ENCODE assay signal across 21 cellular contexts in genomic region chr3:4174760-4175159, GRCh38.
DNase-seq lines count a peak whose midpoint lies in the region; FAIRE-seq and TF ChIP-seq lines count a peak whose summit lies in the region.
"Had no signal": no experiment of that assay in that cellular context is flagged by ENCODE, and none has a peak within 500 bp of the region (broad histone marks: within the 10 kb centered on the region; RNA-seq: fewer than 3 reads in every experiment).

No MANE protein-coding gene starts in this region.

- CTCF ChIA-PET in H1 (lab: Charles Lee; ENCODE audit: partially characterized antibody), result interaction anchor here (0.9 to 1.2 kb wide), 3 partner anchors 24 to 97 kb away, joined by 3 to 6 read pairs (median 3); no protein-coding TSS in a partner anchor

- no peak overlapping the region for H3K27ac ChIP-seq in H1 (ENCODE audit: low read depth, low read length)
- no peak overlapping the region for H3K27ac ChIP-seq in neuronal stem cell (replicated peaks; ENCODE audit: low read length)
- H3K27ac ChIP-seq: SK-N-MC had no signal

- no peak for FAIRE-seq in H1 (lab: Jason Lieb, UNC)
- FAIRE-seq: D721Med, GM18507 had no signal

- H4K8ac ChIP-seq in H1 (ENCODE audit: extremely low read depth, insufficient read depth, low read length) (0 out of 2 replicates have a peak overlapping the region, but pooled peaks have one; percentile 25), neuronal stem cell (ENCODE audit: low read depth, low read length) (no peak overlapping the region)

- DNase-seq in NCI-H1417 (lab: John Stamatoyannopoulos, UW) (peak in 2 of 3 experiments; percentile 1 to 2), NCI-H1417 treated with DMSO at 0.1 percent for 48 hours (lab: John Stamatoyannopoulos, UW) (no peak), ELF-1 (ENCODE audit: low read depth, low spot score) (peak; percentile 34), H1 (ENCODE audit: low read depth in 1 of 2, low spot score in 2 of 2) (no peak), neuronal stem cell (ENCODE audit: low spot score) (no peak), GM03348 (ENCODE audit: low spot score) (no peak), erythroblast (lab: John Stamatoyannopoulos, UW) (no peak)
- DNase-seq: AML-193, DND-41, Karpas-422, MV-4-11, NCI-H1105 treated with DMSO at 0.1 percent for 48 hours, NCI-H1694 treated with DMSO at 0.1 percent for 48 hours, NCI-H2081 treated with DMSO at 0.1 percent for 48 hours, NCI-H510A treated with DMSO at 0.1 percent for 48 hours, Right ventricle myocardium superior, SW 1271, T-helper 2 cell had no signal

- no peaks in the 10 kb centered on the region for H3K79me2 ChIP-seq in H1 (ENCODE audit: control insufficient read depth in 1 of 2, insufficient read depth in 2 of 2, low read length in 2 of 2)

- TF ChIP-seq RAD21 in H1 (IDR thresholded peaks at IDR 0.05 in 1 of 2, conservative IDR thresholded peaks at IDR 0.05 in 1 of 2; ENCODE audit: low read depth in 2 of 2, low read length in 2 of 2), result no peak

- no peak overlapping the region for H3K14ac ChIP-seq in H1 (ENCODE audit: insufficient read length)
- no peak overlapping the region for H3K14ac ChIP-seq in neuronal stem cell (ENCODE audit: low read length)

- H3K4me3 ChIP-seq in H1 (ENCODE audit: extremely low read depth in 1 of 4, insufficient read depth in 2 of 4, low read depth in 3 of 4, low read length in 4 of 4) (no peak overlapping the region), neuronal stem cell (ENCODE audit: low read length in 2 of 2) (no peak overlapping the region)
- H3K4me3 ChIP-seq: SK-N-MC had no signal

- 79% methylated on average over 6 of the region's 6 CpGs; no CpG with 5 or more reads in 1 of the 2 experiments for WGBS in H1 (ENCODE audit: extremely low coverage in 1 of 2, insufficient coverage in 1 of 2, insufficient read length in 1 of 2, insufficient replicate concordance in 2 of 2, low coverage in 1 of 2, low lambda C conversion rate in 2 of 2, missing lambda C conversion rate in 1 of 2), 2 experiments
- no CpG with 5 or more reads among the region's 6 CpGs for WGBS in neuronal stem cell (ENCODE audit: extremely low coverage in 2 of 2, insufficient read length in 2 of 2, insufficient replicate concordance in 1 of 2), 2 donors

- no peak overlapping the region for H2BK15ac ChIP-seq in H1 (ENCODE audit: low read length)
- H2BK15ac ChIP-seq in neuronal stem cell (ENCODE audit: low read length), result no peak overlapping the region

- H2BK20ac ChIP-seq in H1 (ENCODE audit: low read length), result no peak overlapping the region

- H4K20me1 ChIP-seq in H1 (replicated peaks in 1 of 2; ENCODE audit: control insufficient read depth in 1 of 2, insufficient read depth in 2 of 2, low read length in 2 of 2), result no peaks in the 10 kb centered on the region

- H3K36me3 ChIP-seq in H1 (ENCODE audit: control insufficient read depth in 2 of 4, insufficient read depth in 4 of 4, low read length in 3 of 4) (no peaks in the 10 kb centered on the region), neuronal stem cell (replicated peaks in 1 of 2; ENCODE audit: control insufficient read depth in 2 of 2, insufficient read depth in 2 of 2, low read length in 2 of 2) (no peaks in the 10 kb centered on the region)

- H4K91ac ChIP-seq in H1 (replicated peaks; ENCODE audit: insufficient read length, low read length) (no peak overlapping the region), neuronal stem cell (ENCODE audit: low read depth, low read length, poor library complexity) (no peak overlapping the region)

- H2BK5ac ChIP-seq in H1 (ENCODE audit: low read depth, low read length), result no peak overlapping the region
- H2BK5ac ChIP-seq in neuronal stem cell (ENCODE audit: low read length), result no peak overlapping the region

- no peak overlapping the region for H4K5ac ChIP-seq in H1 (ENCODE audit: insufficient read length, low read depth, low read length)

- TF ChIP-seq CTCF in H1 (IDR thresholded peaks at IDR 0.05; ENCODE audit: control extremely low read depth in 1 of 3, insufficient read depth in 1 of 3, low read depth in 1 of 3, low read length in 3 of 3), result no peak

- H3K9me3 ChIP-seq in H1 (ENCODE audit: insufficient read depth in 2 of 2, low read depth in 1 of 2, low read length in 1 of 2) (no peaks in the 10 kb centered on the region), neuronal stem cell (replicated peaks in 1 of 2; ENCODE audit: control insufficient read depth in 2 of 2, insufficient read depth in 1 of 2, low read depth in 1 of 2, low read length in 2 of 2) (no peaks in the 10 kb centered on the region)

- no peak overlapping the region for H2AFZ ChIP-seq in H1 (ENCODE audit: low read length)
- H2AFZ ChIP-seq in neuronal stem cell (ENCODE audit: low read length), result peak overlapping the region; percentile 45

- no peaks in the 10 kb centered on the region for H3K4me1 ChIP-seq in H1 (replicated peaks in 1 of 4; ENCODE audit: control insufficient read depth in 3 of 4, insufficient read depth in 4 of 4, low read length in 3 of 4)
- H3K4me1 ChIP-seq in neuronal stem cell (ENCODE audit: control insufficient read depth in 2 of 2, insufficient read depth in 1 of 2, low read depth in 1 of 2, low read length in 2 of 2), result no peaks in the 10 kb centered on the region

- no peak overlapping the region for H2BK12ac ChIP-seq in H1 (ENCODE audit: low read depth, low read length)
- no peak overlapping the region for H2BK12ac ChIP-seq in neuronal stem cell (ENCODE audit: low read length)

- H3K4ac ChIP-seq in H1 (replicated peaks; ENCODE audit: insufficient read length, low read depth, low read length), result no peak overlapping the region
- no peak overlapping the region for H3K4ac ChIP-seq in neuronal stem cell (ENCODE audit: low read length)

- H3K9ac ChIP-seq in H1 (replicated peaks in 1 of 4; ENCODE audit: extremely low read depth in 1 of 4, low read depth in 3 of 4, low read length in 3 of 4) (no peak overlapping the region), neuronal stem cell (ENCODE audit: low read depth, low read length, poor library complexity) (no peak overlapping the region)

- H3K56ac ChIP-seq in H1 (replicated peaks; ENCODE audit: insufficient read length, low read depth, low read length), result no peak overlapping the region

- H3K4me2 ChIP-seq in H1 (ENCODE audit: insufficient read depth in 1 of 2, low read depth in 2 of 2, low read length in 2 of 2) (no peak overlapping the region), neuronal stem cell (ENCODE audit: insufficient read depth, low read length, poor library complexity, severe bottlenecking) (no peak overlapping the region)

- POLR2A ChIA-PET in H1 (lab: Charles Lee; ENCODE audit: partially characterized antibody), result no interaction called here

- TF ChIP-seq POLR2A in H1 (IDR thresholded peaks at IDR 0.05; ENCODE audit: control extremely low read depth in 1 of 2, low read depth in 2 of 2, low read length in 2 of 2), result no peak
- TF ChIP-seq POLR2A in erythroblast (IDR thresholded peaks at IDR 0.05; ENCODE audit: low read length), result no peak

- H3K79me1 ChIP-seq in H1 (ENCODE audit: low read depth, low read length), result no peaks in the 10 kb centered on the region
- H3K79me1 ChIP-seq in neuronal stem cell (ENCODE audit: low read depth, low read length), result no peaks in the 10 kb centered on the region

- H3K23ac ChIP-seq in H1 (ENCODE audit: insufficient read length) (no peak overlapping the region), neuronal stem cell (ENCODE audit: low read depth, low read length, poor library complexity) (no peak overlapping the region)

- no peaks in the 10 kb centered on the region for H3K23me2 ChIP-seq in H1 (ENCODE audit: low read depth, low read length)

- H2AK5ac ChIP-seq in H1 (ENCODE audit: low read depth, low read length) (no peak overlapping the region), neuronal stem cell (ENCODE audit: low read depth, low read length) (no peak overlapping the region)

- H3K27me3 ChIP-seq in H1 (replicated peaks in 1 of 4; ENCODE audit: control insufficient read depth in 3 of 4, extremely low read depth in 1 of 4, insufficient read depth in 3 of 4, low read length in 3 of 4) (no peaks in the 10 kb centered on the region), neuronal stem cell (ENCODE audit: control insufficient read depth in 3 of 3, insufficient read depth in 3 of 3, low read depth in 1 of 3, low read length in 3 of 3) (no peaks in the 10 kb centered on the region)

- no peak overlapping the region for H3K18ac ChIP-seq in H1 (ENCODE audit: extremely low read depth, low read length)
- H3K18ac ChIP-seq in neuronal stem cell (ENCODE audit: low read length), result no peak overlapping the region

- H2BK120ac ChIP-seq in H1 (replicated peaks; ENCODE audit: low read depth, low read length) (no peak overlapping the region), neuronal stem cell (ENCODE audit: low read depth, low read length) (no peak overlapping the region)

- no peak for TF ChIP-seq EP300 in H1 (IDR thresholded peaks at IDR 0.05; ENCODE audit: borderline replicate concordance in 1 of 2, low read depth in 2 of 2, low read length in 2 of 2)

TF ChIP-seq in H1, 55 proteins besides CTCF, POLR2A, EP300 and RAD21:
- TF ChIP-seq TCF12 (IDR thresholded peaks at IDR 0.05; ENCODE audit: low read depth, low read length) (no peak), HDAC6 (IDR thresholded peaks at IDR 0.05; ENCODE audit: low read depth, low read length) (no peak), SIN3A (conservative IDR thresholded peaks at IDR 0.05 in 1 of 2, IDR thresholded peaks at IDR 0.05 in 1 of 2; ENCODE audit: low read depth in 1 of 2, low read length in 2 of 2) (no peak), TEAD4 (IDR thresholded peaks at IDR 0.05; ENCODE audit: low read depth, low read length) (no peak), RNF2 (IDR thresholded peaks at IDR 0.05; ENCODE audit: borderline replicate concordance, low read depth, low read length, missing control alignments, poor library complexity, severe bottlenecking) (no peak), SAP30 (IDR thresholded peaks at IDR 0.05; ENCODE audit: insufficient read depth, insufficient replicate concordance, low read length) (no peak), ASH2L (IDR thresholded peaks at IDR 0.05; ENCODE audit: low read length) (no peak)

Comparison
In these comparisons a context has a peak if more than half of its experiments do, and no peak if none do; other contexts are left out.
1. DNase-seq: peak in NCI-H1417 (2 of 3) and ELF-1 (single experiment); none in NCI-H1417 treated with DMSO at 0.1 percent for 48 hours (single experiment), H1 (0 of 2), neuronal stem cell (single experiment), GM03348 (single experiment) and erythroblast (0 of 2).